2 cellular contexts compared by ENCODE assay signal in genomic region chr10:28730031-28730778, GRCh38.
TF ChIP-seq lines count a peak whose summit lies in the region.

No MANE protein-coding gene starts in this region.

TF ChIP-seq in A549, 52 proteins besides CTCF, POLR2A, EP300 and RAD21 (continued from another document):
- no peak for TF ChIP-seq ATOH8 (CRISPR knock-in tag; IDR thresholded peaks at IDR 0.05; ENCODE audit: low read depth)
- TF ChIP-seq EHF (CRISPR knock-in tag; IDR thresholded peaks at IDR 0.05): no peak
- TF ChIP-seq FOXS1 (CRISPR knock-in tag; IDR thresholded peaks at IDR 0.05): no peak
- TF ChIP-seq JUNB (IDR thresholded peaks at IDR 0.05): no peak
- TF ChIP-seq NFE2L2 (conservative IDR thresholded peaks at IDR 0.05; ENCODE audit: low read length): no peak
- no peak for TF ChIP-seq HDAC2 (IDR thresholded peaks at IDR 0.05)
- TF ChIP-seq NR3C1 (IDR thresholded peaks at IDR 0.05): no peak
- no peak for TF ChIP-seq MAFK (IDR thresholded peaks at IDR 0.05; ENCODE audit: partially characterized antibody)
- no peak for TF ChIP-seq RARB (CRISPR knock-in tag; IDR thresholded peaks at IDR 0.05)
- no peak for TF ChIP-seq CBX8 (IDR thresholded peaks at IDR 0.05)
- TF ChIP-seq GATA3 (IDR thresholded peaks at IDR 0.05; ENCODE audit: borderline replicate concordance): no peak

TF ChIP-seq in K562, 482 proteins besides CTCF, POLR2A, EP300 and RAD21 (continued from another document):
- TF ChIP-seq HMBOX1 (IDR thresholded peaks at IDR 0.05): no peak
- peak; percentile 39; the same call in 1 of the 2 replicates for TF ChIP-seq IRF9 (tag; IDR thresholded peaks at IDR 0.05)
- peak in 1 of 2 experiments; percentile 19; a peak in 1 of 4 replicates for TF ChIP-seq HDAC1 (IDR thresholded peaks at IDR 0.05)
